In genomic region chr10:116567335-116567734, GRCh38 we compare ENCODE assay signal across 2 cellular contexts.
TF ChIP-seq lines count a peak whose summit lies in the region.

No MANE protein-coding gene starts in this region.

TF ChIP-seq in HepG2, 621 proteins besides CTCF, POLR2A, EP300 and RAD21:
- TF ChIP-seq SATB2 (CRISPR knock-in tag; IDR thresholded peaks at IDR 0.05), result no peak
- peak; percentile 55 for TF ChIP-seq CEBPB (IDR thresholded peaks at IDR 0.05; ENCODE audit: borderline replicate concordance, low read depth, low read length)
- TF ChIP-seq ZNF501 (CRISPR knock-in tag; IDR thresholded peaks at IDR 0.05), result no peak
- no peak for TF ChIP-seq PREB (CRISPR knock-in tag; IDR thresholded peaks at IDR 0.05)
- no peak for TF ChIP-seq RBM22 (optimal IDR thresholded peaks at IDR 0.05; ENCODE audit: low read length)
- TF ChIP-seq ZNF512 (CRISPR knock-in tag; IDR thresholded peaks at IDR 0.05), result no peak

TF ChIP-seq in IMR-90, 13 proteins besides CTCF, POLR2A, EP300 and RAD21:
- peak; percentile 37; the same call in 1 of the 2 replicates for TF ChIP-seq CEBPB (IDR thresholded peaks at IDR 0.05; ENCODE audit: low read depth, low read length)
- TF ChIP-seq RCOR1 (IDR thresholded peaks at IDR 0.05; ENCODE audit: insufficient replicate concordance, low read length), result no peak
